8 cellular contexts compared by ENCODE assay signal in genomic region chr1:67683736-67684525, GRCh38. TPM values are rescaled to one million over a fixed set of nuclear protein-coding genes. Genes with fewer than 3 reads are reported as not detected.
DNase-seq lines count a peak whose midpoint lies in the region; ATAC-seq and TF ChIP-seq lines count a peak whose summit lies in the region.

No MANE protein-coding gene starts in this region.

- DNase-seq in ACHN (peak; percentile 6), HK-2 (ENCODE audit: unreplicated experiment) (peak; percentile 46), activated T-cell treated with anti-CD3 and anti-CD28 coated beads for 4 hours (peak; percentile 47), foreskin keratinocyte (peak; percentile 73 to 89), NCI-H1105 (lab: John Stamatoyannopoulos, UW) (no peak), T-helper 9 cell (no peak)
- DNase-seq in stimulated activated CD4-positive, alpha-beta T cell treated with anti-CD3 and anti-CD28 coated beads, Interleukin-12 subunit alpha, Interleukin-12 subunit beta, amount 100 ng/mL, for 4 hours: peak; percentile 45

- TF ChIP-seq CTCF in foreskin keratinocyte (conservative IDR thresholded peaks at IDR 0.05): no peak

- in situ Hi-C loops in ACHN (cut with HindIII; ENCODE audit: low pct_ligation_motif_present, low pct_unique_long_range_greater_than_20kb, low sequenced_read_pairs): no loop called here

- ATAC-seq in foreskin keratinocyte (peak; percentile 8), GM18520 (IDR thresholded peaks at IDR 0.05; ENCODE audit: unreplicated experiment) (no peak)

- H3K27ac ChIP-seq in foreskin keratinocyte: peak overlapping the region; percentile 89

- H3K27me3 ChIP-seq in foreskin keratinocyte: no peaks in the 10 kb centered on the region

- peaks cover 31% of the 10 kb centered on the region for H3K4me1 ChIP-seq in foreskin keratinocyte

RNA-seq across cellular contexts. Expression of gene GADD45A, which starts 1.1 kb away (rescaled TPM):
- 99.9 and 107 TPM in 2 replicates for total RNA-seq in foreskin keratinocyte
- polyA plus RNA-seq in foreskin keratinocyte: 115 and 131 TPM in 2 replicates

Comparison
In these comparisons a context has a peak if more than half of its experiments do, and no peak if none do; other contexts are left out.
1. DNase-seq: peak in ACHN (single experiment), HK-2 (single experiment), activated T-cell treated with anti-CD3 and anti-CD28 coated beads for 4 hours (single experiment), foreskin keratinocyte (2 of 2) and stimulated activated CD4-positive, alpha-beta T cell treated with anti-CD3 and anti-CD28 coated beads, Interleukin-12 subunit alpha, Interleukin-12 subunit beta, amount 100 ng/mL, for 4 hours (single experiment); none in NCI-H1105 (single experiment) and T-helper 9 cell (single experiment).